ENCODE assay signal across 11 cellular contexts in genomic region chr19:17831419-17831888, GRCh38. TPM values are rescaled to one million over a fixed set of nuclear protein-coding genes. Genes with fewer than 3 reads are reported as not detected.
DNase-seq lines count a peak whose midpoint lies in the region; ATAC-seq and TF ChIP-seq lines count a peak whose summit lies in the region.
"Had no signal": no experiment of that assay in that cellular context is flagged by ENCODE, and none has a peak within 500 bp of the region (broad histone marks: within the 10 kb centered on the region; RNA-seq: fewer than 3 reads in every experiment).

No MANE protein-coding gene starts in this region.

- H3K4me3 ChIP-seq in left ventricle myocardium inferior = peak overlapping the region; percentile 21
- H3K4me3 ChIP-seq in duodenal mucosa (ENCODE audit: low read depth in 1 of 2, low read length in 2 of 2) = peak overlapping the region; percentile 8 to 50
- no peak overlapping the region for H3K4me3 ChIP-seq in mesenchymal stem cell (ENCODE audit: insufficient read depth in 1 of 2, low read depth in 1 of 2, low read length in 2 of 2)

- H3K27ac ChIP-seq in left ventricle myocardium inferior (replicated peaks) (no peak overlapping the region), duodenal mucosa (ENCODE audit: low read depth, low read length) (no peak overlapping the region), mesenchymal stem cell (ENCODE audit: low read length, poor library complexity, severe bottlenecking) (no peak overlapping the region)

- 41% methylated on average over 25 of the region's 25 CpGs for WGBS in mesenchymal stem cell

- no peak for TF ChIP-seq CTCF in left ventricle myocardium inferior (IDR thresholded peaks at IDR 0.05; ENCODE audit: borderline replicate concordance)

- H4K91ac ChIP-seq in mesenchymal stem cell (ENCODE audit: low read length) = no peak overlapping the region

- no peak overlapping the region for H2BK12ac ChIP-seq in mesenchymal stem cell (ENCODE audit: low read length in 2 of 2)

- H3K4me2 ChIP-seq in mesenchymal stem cell (ENCODE audit: low read length, poor library complexity, severe bottlenecking) = no peak overlapping the region

- intact Hi-C loops in left ventricle myocardium inferior (cut with micrococcal nuclease) (no loop called here), cardiac septum (cut with DNase I) (no loop called here)

- H3K36me3 ChIP-seq in left ventricle myocardium inferior (no peaks in the 10 kb centered on the region), duodenal mucosa (ENCODE audit: control insufficient read depth in 1 of 2, insufficient read depth in 2 of 2, low read length in 2 of 2) (no peaks in the 10 kb centered on the region), mesenchymal stem cell (ENCODE audit: control insufficient read depth in 1 of 2, insufficient read depth in 2 of 2, low read depth in 1 of 2, low read length in 2 of 2) (no peaks in the 10 kb centered on the region)

- H2BK15ac ChIP-seq in mesenchymal stem cell (ENCODE audit: low read depth, poor library complexity, severe bottlenecking) = no peak overlapping the region

- H4K8ac ChIP-seq in mesenchymal stem cell (ENCODE audit: low read length) = peak overlapping the region; percentile 12

- H3K79me1 ChIP-seq in mesenchymal stem cell (replicated peaks; ENCODE audit: low read length, poor library complexity, severe bottlenecking) = no peaks in the 10 kb centered on the region

- DNase-seq in left ventricle myocardium inferior (no peak), cardiac septum (ENCODE audit: low spot score) (no peak), mesenchymal stem cell (no peak), DMS114 treated with DMSO at 0.1 percent for 48 hours (lab: John Stamatoyannopoulos, UW; ENCODE audit: unreplicated experiment) (no peak), UCSD-AML1 (lab: John Stamatoyannopoulos, UW; ENCODE audit: unreplicated experiment) (no peak), COLO829 (ENCODE audit: low spot score) (no peak)
- no peak for DNase-seq in stimulated activated naive CD8-positive, alpha-beta T cell treated with anti-CD3 and anti-CD28 coated beads, Interleukin-15, Interleukin-2, amounts not matched to agents 100 U/mL and 50 U/mL, for 24 hours
- DNase-seq: NCI-H2107 had no signal

- H3K23ac ChIP-seq in mesenchymal stem cell (ENCODE audit: low read length in 2 of 2) = no peak overlapping the region

- no peak overlapping the region for H2BK5ac ChIP-seq in mesenchymal stem cell (ENCODE audit: low read depth, low read length, poor library complexity, severe bottlenecking)

- no peak overlapping the region for H3K4ac ChIP-seq in mesenchymal stem cell (ENCODE audit: low read depth in 1 of 2, low read length in 2 of 2)

- H2BK120ac ChIP-seq in mesenchymal stem cell (ENCODE audit: low read depth, low read length) = no peak overlapping the region

- ATAC-seq in stimulated activated naive CD8-positive, alpha-beta T cell treated with anti-CD3 and anti-CD28 coated beads, Interleukin-15, Interleukin-2, amounts not matched to agents 100 U/mL and 50 U/mL, for 24 hours = no peak

- no peak overlapping the region for H2AK5ac ChIP-seq in mesenchymal stem cell (ENCODE audit: low read length, severe bottlenecking)

- H3K18ac ChIP-seq in mesenchymal stem cell (ENCODE audit: low read depth in 1 of 2, low read length in 2 of 2) = no peak overlapping the region

- H3K9me3 ChIP-seq in left ventricle myocardium inferior (replicated peaks) (no peaks in the 10 kb centered on the region), duodenal mucosa (ENCODE audit: control insufficient read depth in 1 of 2, low read length in 2 of 2) (no peaks in the 10 kb centered on the region), mesenchymal stem cell (ENCODE audit: control insufficient read depth, low read length) (no peaks in the 10 kb centered on the region)

- H3K27me3 ChIP-seq in left ventricle myocardium inferior (ENCODE audit: low read depth) = peaks cover 98% of the 10 kb centered on the region
- peaks cover 0 to 5% of the 10 kb centered on the region in 2 donors for H3K27me3 ChIP-seq in duodenal mucosa (ENCODE audit: control insufficient read depth in 1 of 2, insufficient read depth in 2 of 2, low read length in 2 of 2)
- peaks cover 21 to 48% of the 10 kb centered on the region in 2 experiments for H3K27me3 ChIP-seq in mesenchymal stem cell (ENCODE audit: control insufficient read depth in 1 of 2, insufficient read depth in 1 of 2, low read length in 2 of 2)

- H2AFZ ChIP-seq in mesenchymal stem cell (ENCODE audit: low read depth, low read length) = no peak overlapping the region

- H3K9ac ChIP-seq in duodenal mucosa (ENCODE audit: low read depth in 1 of 2, low read length in 2 of 2) (no peak overlapping the region), mesenchymal stem cell (ENCODE audit: low read length) (no peak overlapping the region)

- H3K4me1 ChIP-seq in left ventricle myocardium inferior (no peaks in the 10 kb centered on the region), duodenal mucosa (ENCODE audit: control insufficient read depth in 1 of 2, insufficient read depth in 2 of 2, low read length in 2 of 2) (peaks cover 5 to 8% of the 10 kb centered on the region in 2 donors), mesenchymal stem cell (ENCODE audit: control insufficient read depth, insufficient read depth, low read depth, low read length) (peaks cover 8% of the 10 kb centered on the region)

- H3K14ac ChIP-seq in mesenchymal stem cell (ENCODE audit: low read length in 2 of 2) = no peak overlapping the region

RNA-seq across cellular contexts. Expression of gene INSL3, which starts 10.1 kb away (rescaled TPM):
- total RNA-seq in left ventricle myocardium inferior (not detected), cardiac septum (not detected)
- 0.15 TPM for polyA plus RNA-seq in mesenchymal stem cell (2013, experiment 1 of 2)
- polyA plus RNA-seq in mesenchymal stem cell (2013, experiment 2 of 2) = 0.33 TPM
- total RNA-seq: left lobe of liver had no signal

RNA-seq across cellular contexts. Expression of gene JAK3, which starts 16.3 kb away (rescaled TPM):
- total RNA-seq in left ventricle myocardium inferior (1.7 TPM), cardiac septum (6.2 TPM)
- 3.5 TPM for polyA plus RNA-seq in mesenchymal stem cell (2013, experiment 1 of 2)
- polyA plus RNA-seq in mesenchymal stem cell (2013, experiment 2 of 2) = 3.3 TPM

RNA-seq across cellular contexts. Expression of gene RPL18A, which starts 28.3 kb away (rescaled TPM):
- total RNA-seq in left ventricle myocardium inferior = 767 TPM
- 669 TPM for total RNA-seq in cardiac septum
- polyA plus RNA-seq in mesenchymal stem cell (2013, experiment 1 of 2) = 2,056 TPM
- 2,116 TPM for polyA plus RNA-seq in mesenchymal stem cell (2013, experiment 2 of 2)

RNA-seq across cellular contexts. Expression of gene B3GNT3, which starts 36.5 kb away (rescaled TPM):
- total RNA-seq in left ventricle myocardium inferior = not detected
- total RNA-seq in cardiac septum = not detected
- polyA plus RNA-seq in mesenchymal stem cell (2013, experiment 1 of 2) = not detected
- polyA plus RNA-seq in mesenchymal stem cell (2013, experiment 2 of 2) = not detected
- polyA plus RNA-seq: IgD-negative memory B cell had no signal

RNA-seq across cellular contexts. Expression of gene SLC5A5, which starts 40.3 kb away (rescaled TPM):
- total RNA-seq in left ventricle myocardium inferior (not detected), cardiac septum (not detected)
- not detected for polyA plus RNA-seq in mesenchymal stem cell (2013, experiment 1 of 2)
- not detected for polyA plus RNA-seq in mesenchymal stem cell (2013, experiment 2 of 2)
- total RNA-seq: left lobe of liver had no signal
- polyA plus RNA-seq: IgD-negative memory B cell had no signal

Comparison
In these comparisons a context has a peak if more than half of its experiments do, and no peak if none do; other contexts are left out.
1. H3K4me3 ChIP-seq: peak in left ventricle myocardium inferior (single experiment) and duodenal mucosa (2 of 2); none in mesenchymal stem cell (0 of 2).